1 cellular context compared by ENCODE assay signal in the genomic region with DNA sequence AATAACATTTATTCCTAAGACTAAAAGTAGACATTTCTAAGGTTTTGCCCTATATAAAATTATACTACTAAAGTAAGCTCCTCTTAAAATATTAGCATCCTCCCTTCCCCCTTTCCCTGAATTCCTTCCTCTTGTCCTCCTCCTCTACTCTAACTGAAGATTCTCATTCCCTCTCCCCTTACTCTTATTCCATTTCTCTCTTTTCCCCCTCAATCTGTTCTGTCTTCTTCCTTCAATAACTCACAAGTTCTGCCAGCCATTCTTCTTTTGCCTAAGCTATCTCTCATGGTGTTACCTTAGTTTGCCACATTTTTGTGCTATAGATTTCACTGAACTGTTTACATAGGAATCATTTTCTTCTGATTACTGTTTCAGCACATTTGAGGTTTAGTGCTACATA.
A peak's percentile ranks its signal among the peaks of the same experiment; 100 is the strongest.
TF ChIP-seq lines count a peak whose summit lies in the region.

No MANE protein-coding gene starts in this region.

TF ChIP-seq in K562, 482 proteins besides CTCF, POLR2A, EP300 and RAD21 (continues in another document):
- TF ChIP-seq ZBTB8A (IDR thresholded peaks at IDR 0.05; ENCODE audit: partially characterized antibody) (no peak), HNRNPUL1 (IDR thresholded peaks at IDR 0.05; ENCODE audit: low read length) (no peak), FIP1L1 (IDR thresholded peaks at IDR 0.05; ENCODE audit: low read depth, low read length, poor library complexity, severe bottlenecking) (no peak), SMARCB1 (IDR thresholded peaks at IDR 0.05; ENCODE audit: insufficient read length, low read depth) (no peak), ZNF134 (CRISPR knock-in tag; conservative IDR thresholded peaks at IDR 0.05) (no peak), ADNP (tag; IDR thresholded peaks at IDR 0.05) (no peak), ZNF830 (CRISPR knock-in tag; IDR thresholded peaks at IDR 0.05) (no peak), CHD7 (IDR thresholded peaks at IDR 0.05; ENCODE audit: low read depth, low read length) (no peak), NFATC3 (IDR thresholded peaks at IDR 0.05) (no peak), BMI1 (IDR thresholded peaks at IDR 0.05; ENCODE audit: low read length) (no peak), MCM5 (IDR thresholded peaks at IDR 0.05; ENCODE audit: low read depth) (no peak), ZNF445 (CRISPR knock-in tag; IDR thresholded peaks at IDR 0.05; ENCODE audit: low read depth) (no peak), POLR2B (IDR thresholded peaks at IDR 0.05; ENCODE audit: low read depth, partially characterized antibody) (peak; percentile 59), SUPT5H (IDR thresholded peaks at IDR 0.05) (peak; percentile 41; the same call in 1 of the 2 replicates), JUN (IDR thresholded peaks at IDR 0.05; ENCODE audit: borderline replicate concordance, low read depth, low read length) (no peak), JUN (CRISPR knock-in tag; IDR thresholded peaks at IDR 0.05; ENCODE audit: borderline replicate concordance) (no peak), E2F5 (CRISPR knock-in tag; IDR thresholded peaks at IDR 0.05) (no peak), NCOA2 (IDR thresholded peaks at IDR 0.05; ENCODE audit: partially characterized antibody in 2 of 2) (no peak), E2F8 (IDR thresholded peaks at IDR 0.05; ENCODE audit: low read depth, partially characterized antibody) (no peak), ZHX1 (conservative IDR thresholded peaks at IDR 0.05; ENCODE audit: low read length) (no peak), THRB (CRISPR knock-in tag; conservative IDR thresholded peaks at IDR 0.05) (peak; percentile 78; the same call in 1 of the 2 replicates), ZNF79 (CRISPR knock-in tag; IDR thresholded peaks at IDR 0.05; ENCODE audit: low read depth) (no peak), CBX1 (IDR thresholded peaks at IDR 0.05; ENCODE audit: low read depth) (no peak), EGR1 (conservative IDR thresholded peaks at IDR 0.05) (no peak), CREB3L1 (IDR thresholded peaks at IDR 0.05; ENCODE audit: borderline replicate concordance, low read depth) (no peak)
- TF ChIP-seq, protein P1, sequence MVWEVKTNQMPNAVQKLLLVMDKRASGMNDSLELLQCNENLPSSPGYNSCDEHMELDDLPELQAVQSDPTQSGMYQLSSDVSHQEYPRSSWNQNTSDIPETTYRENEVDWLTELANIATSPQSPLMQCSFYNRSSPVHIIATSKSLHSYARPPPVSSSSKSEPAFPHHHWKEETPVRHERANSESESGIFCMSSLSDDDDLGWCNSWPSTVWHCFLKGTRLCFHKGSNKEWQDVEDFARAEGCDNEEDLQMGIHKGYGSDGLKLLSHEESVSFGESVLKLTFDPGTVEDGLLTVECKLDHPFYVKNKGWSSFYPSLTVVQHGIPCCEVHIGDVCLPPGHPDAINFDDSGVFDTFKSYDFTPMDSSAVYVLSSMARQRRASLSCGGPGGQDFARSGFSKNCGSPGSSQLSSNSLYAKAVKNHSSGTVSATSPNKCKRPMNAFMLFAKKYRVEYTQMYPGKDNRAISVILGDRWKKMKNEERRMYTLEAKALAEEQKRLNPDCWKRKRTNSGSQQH (CRISPR knock-in tag; IDR thresholded peaks at IDR 0.05) = 0 out of 2 replicates have a peak, but pooled peaks have one; percentile 26
- TF ChIP-seq, protein P2, sequence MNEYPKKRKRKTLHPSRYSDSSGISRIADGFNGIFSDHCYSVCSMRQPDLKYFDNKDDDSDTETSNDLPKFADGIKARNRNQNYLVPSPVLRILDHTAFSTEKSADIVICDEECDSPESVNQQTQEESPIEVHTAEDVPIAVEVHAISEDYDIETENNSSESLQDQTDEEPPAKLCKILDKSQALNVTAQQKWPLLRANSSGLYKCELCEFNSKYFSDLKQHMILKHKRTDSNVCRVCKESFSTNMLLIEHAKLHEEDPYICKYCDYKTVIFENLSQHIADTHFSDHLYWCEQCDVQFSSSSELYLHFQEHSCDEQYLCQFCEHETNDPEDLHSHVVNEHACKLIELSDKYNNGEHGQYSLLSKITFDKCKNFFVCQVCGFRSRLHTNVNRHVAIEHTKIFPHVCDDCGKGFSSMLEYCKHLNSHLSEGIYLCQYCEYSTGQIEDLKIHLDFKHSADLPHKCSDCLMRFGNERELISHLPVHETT (CRISPR knock-in tag; conservative IDR thresholded peaks at IDR 0.05 in 1 of 2, IDR thresholded peaks at IDR 0.05 in 1 of 2) = no peak
